Comparison of ENCODE assay signal across 11 cellular contexts in the genomic region with DNA sequence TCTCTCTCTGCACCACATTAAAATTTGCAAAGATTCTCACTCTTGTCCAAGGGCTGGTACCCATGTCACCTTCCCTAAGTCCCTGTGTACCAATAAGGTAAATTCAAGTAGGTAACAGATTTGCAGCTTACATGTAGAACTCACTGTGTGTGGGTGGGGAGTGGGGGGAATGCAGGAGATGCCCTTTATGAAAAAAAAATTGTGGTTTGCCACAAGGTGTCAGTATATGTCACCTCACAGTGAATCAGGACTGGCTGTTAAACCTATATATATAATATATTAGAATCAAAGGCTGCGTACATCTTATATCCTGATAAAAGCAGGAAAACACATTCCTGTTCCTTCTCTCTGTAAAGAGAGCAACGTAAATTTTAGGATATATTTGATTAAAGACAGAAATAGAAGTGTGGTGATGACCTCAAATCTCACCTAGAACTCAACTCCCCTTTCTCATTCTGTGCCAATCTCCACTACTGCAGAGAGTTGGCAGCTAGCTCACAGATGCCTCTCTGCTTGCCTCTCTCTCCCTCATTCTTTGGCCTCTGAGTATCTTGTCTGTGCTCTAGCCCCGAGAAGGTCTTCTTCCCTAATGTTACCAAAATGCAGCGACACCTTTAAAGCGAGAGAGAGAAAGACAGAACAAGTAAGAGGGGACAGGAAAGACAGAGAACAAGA. TPM values are rescaled to one million over a fixed set of nuclear protein-coding genes. Genes with fewer than 3 reads are reported as not detected.
DNase-seq lines count a peak whose midpoint lies in the region; ATAC-seq and TF ChIP-seq lines count a peak whose summit lies in the region.
"Had no signal": no experiment of that assay in that cellular context is flagged by ENCODE, and none has a peak within 500 bp of the region (broad histone marks: within the 10 kb centered on the region; RNA-seq: fewer than 3 reads in every experiment).

No MANE protein-coding gene starts in this region.

- peak; percentile 42; the same call in 1 of the 2 replicates for TF ChIP-seq CTCF in BE2C (IDR thresholded peaks at IDR 0.05; ENCODE audit: low read depth, low read length)
- peak; percentile 34 to 51 (median 38); a peak in 5 of 6 replicates for TF ChIP-seq CTCF in HCT116 (IDR thresholded peaks at IDR 0.05 in 2 of 3, conservative IDR thresholded peaks at IDR 0.05 in 1 of 3; ENCODE audit: borderline replicate concordance in 1 of 3, insufficient read depth in 1 of 3, low read depth in 2 of 3, low read length in 2 of 3)
- peak; percentile 39 for TF ChIP-seq CTCF in hepatocyte (IDR thresholded peaks at IDR 0.05; ENCODE audit: poor library complexity)
- TF ChIP-seq CTCF in gastrocnemius medialis (IDR thresholded peaks at IDR 0.05 in 4 of 5, conservative IDR thresholded peaks at IDR 0.05 in 1 of 5) = peak in 1 of 5 experiments; percentile 11
- TF ChIP-seq CTCF in tibial artery (IDR thresholded peaks at IDR 0.05) = no peak

- no peaks in the 10 kb centered on the region for H3K9me2 ChIP-seq in HCT116 (ENCODE audit: insufficient read depth)
- H3K9me2 ChIP-seq in hepatocyte (replicated peaks; ENCODE audit: insufficient read depth) = no peaks in the 10 kb centered on the region

- in situ Hi-C loops in gastrocnemius medialis (cut with MboI; ENCODE audit: low sequenced_read_pairs in 4 of 4) = no loop called here

- H3K27me3 ChIP-seq in BE2C (no peaks in the 10 kb centered on the region), HCT116 (ENCODE audit: insufficient read depth, low read length) (peaks cover 3% of the 10 kb centered on the region; the same call in 1 of the 2 replicates), hepatocyte (no peaks in the 10 kb centered on the region), gastrocnemius medialis (no peaks in the 10 kb centered on the region), tibial artery (no peaks in the 10 kb centered on the region)
- H3K27me3 ChIP-seq: sigmoid colon had no signal

- H3K4me2 ChIP-seq in HCT116 (ENCODE audit: low read length) (no peak overlapping the region), hepatocyte (peak overlapping the region; percentile 54)

- H3K79me2 ChIP-seq in HCT116 (ENCODE audit: insufficient read depth, low read length) = no peaks in the 10 kb centered on the region
- H3K79me2 ChIP-seq in hepatocyte = no peaks in the 10 kb centered on the region

- no peaks in the 10 kb centered on the region for H3K9me3 ChIP-seq in BE2C
- H3K9me3 ChIP-seq in HCT116 (ENCODE audit: control insufficient read depth in 1 of 2, insufficient read depth in 1 of 2, low read depth in 1 of 2, low read length in 2 of 2) = no peaks in the 10 kb centered on the region
- peaks cover 4% of the 10 kb centered on the region for H3K9me3 ChIP-seq in hepatocyte (ENCODE audit: low read depth)
- H3K9me3 ChIP-seq in gastrocnemius medialis = peaks cover 0 to 9% (median 0%) of the 10 kb centered on the region in 3 donors
- peaks cover 0 to 3% (median 0%) of the 10 kb centered on the region in 3 donors for H3K9me3 ChIP-seq in tibial artery

- H3K4me1 ChIP-seq in BE2C (no peaks in the 10 kb centered on the region), HCT116 (ENCODE audit: control insufficient read depth in 1 of 2, insufficient read depth in 2 of 2, low read length in 2 of 2) (no peaks in the 10 kb centered on the region), hepatocyte (ENCODE audit: insufficient read depth) (peaks cover 20% of the 10 kb centered on the region), gastrocnemius medialis (peaks cover 0 to 5% of the 10 kb centered on the region in 2 donors), tibial artery (no peaks in the 10 kb centered on the region)
- H3K4me1 ChIP-seq: sigmoid colon had no signal

- peak; percentile 60 for TF ChIP-seq RAD21 in HCT116 (IDR thresholded peaks at IDR 0.05; ENCODE audit: low read depth)

- no TSS peak for BruUV-seq in HCT116 (replicated peaks; lab: Mats Ljungman, UMichigan)

- ATAC-seq in HCT116 (peak; percentile 79), SK-N-SH treated with all-trans-retinoic acid at 6 μM for 48 hours (peak; percentile 63; the same call in 2 of the 3 replicates), gastrocnemius medialis (no peak)

- RAD21 ChIA-PET in HCT116 (lab: Charles Lee; ENCODE audit: low non-redundant PET in 1 of 2, low total read pairs in 2 of 2, uncharacterized antibody in 2 of 2, unreplicated experiment in 2 of 2) = interaction anchor here in 1 of 2 experiments (1.0 kb wide), 1 partner anchor 109 kb away, joined by 3 read pairs; no protein-coding TSS in a partner anchor

- 74% methylated on average over 5 of the region's 5 CpGs for WGBS in hepatocyte (ENCODE audit: low lambda C conversion rate, missing lambda C conversion rate)

- H3K27ac ChIP-seq in HCT116 (ENCODE audit: low read depth, low read length) = no peak overlapping the region
- peak overlapping the region; percentile 72 for H3K27ac ChIP-seq in hepatocyte
- H3K27ac ChIP-seq in gastrocnemius medialis = no peak overlapping the region
- no peak overlapping the region for H3K27ac ChIP-seq in tibial artery
- H3K27ac ChIP-seq: coronary artery, sigmoid colon had no signal

- no peak for TF ChIP-seq POLR2A in HCT116 (IDR thresholded peaks at IDR 0.05; ENCODE audit: borderline replicate concordance, extremely low read depth, insufficient read depth, insufficient read length)
- no peak for TF ChIP-seq POLR2A in gastrocnemius medialis (IDR thresholded peaks at IDR 0.05)

- POLR2A ChIA-PET in HCT116 (lab: Charles Lee) = no interaction called here

- no peak for DNase-seq in BE2C
- DNase-seq in HCT116 (ENCODE audit: low read depth, low spot score) = no peak
- no peak for DNase-seq in hepatocyte (ENCODE audit: low spot score)
- no peak for DNase-seq in NCI-H146 treated with DMSO at 0.1 percent for 48 hours (lab: John Stamatoyannopoulos, UW; ENCODE audit: unreplicated experiment)
- DNase-seq in HK-2 (ENCODE audit: unreplicated experiment) = no peak
- no peak for DNase-seq in gastrocnemius medialis
- no peak for DNase-seq in tibial artery
- DNase-seq: sigmoid colon; stimulated activated naive CD8-positive, alpha-beta T cell treated with anti-CD3 and anti-CD28 coated beads, Interleukin-15, Interleukin-2, amounts not matched to agents 100 U/mL and 50 U/mL, for 24 hours had no signal

- H2AFZ ChIP-seq in HCT116 (ENCODE audit: low read depth, low read length, poor library complexity, severe bottlenecking) (no peak overlapping the region), hepatocyte (no peak overlapping the region)

- H3K4me3 ChIP-seq in BE2C (ENCODE audit: low read depth, low read length) = no peak overlapping the region
- H3K4me3 ChIP-seq in HCT116 (replicated peaks in 1 of 2; ENCODE audit: low read depth in 1 of 2, low read length in 2 of 2) = no peak overlapping the region
- H3K4me3 ChIP-seq in hepatocyte = no peak overlapping the region
- H3K4me3 ChIP-seq in gastrocnemius medialis = no peak overlapping the region
- no peak overlapping the region for H3K4me3 ChIP-seq in tibial artery
- H3K4me3 ChIP-seq: coronary artery, sigmoid colon had no signal

- CTCF ChIA-PET in HCT116 (lab: Charles Lee) = interaction anchor here (1.0 kb wide), 1 partner anchor 17 kb away, joined by 4 read pairs; no protein-coding TSS in a partner anchor

- H3K9ac ChIP-seq in HCT116 (ENCODE audit: low read length) = no peak overlapping the region

- H4K20me1 ChIP-seq in HCT116 (ENCODE audit: insufficient read depth) (no peaks in the 10 kb centered on the region), hepatocyte (ENCODE audit: insufficient read depth, poor library complexity, severe bottlenecking) (no peaks in the 10 kb centered on the region)

- intact Hi-C loops in HCT116 (cut with micrococcal nuclease) (loop anchor here (2.0 kb wide), 1 partner anchor 111 kb away; no protein-coding TSS in a partner anchor), gastrocnemius medialis (cut with DNase I; ENCODE audit: low total_unique reads) (no loop called here), tibial artery (cut with DNase I; ENCODE audit: low total_unique reads) (no loop called here)

- H3K36me3 ChIP-seq in BE2C = no peaks in the 10 kb centered on the region
- H3K36me3 ChIP-seq in HCT116 (ENCODE audit: control insufficient read depth in 1 of 2, insufficient read depth in 2 of 2, low read length in 2 of 2) = no peaks in the 10 kb centered on the region
- no peaks in the 10 kb centered on the region for H3K36me3 ChIP-seq in hepatocyte (replicated peaks; ENCODE audit: insufficient read depth, low read depth)
- no peaks in the 10 kb centered on the region for H3K36me3 ChIP-seq in gastrocnemius medialis
- H3K36me3 ChIP-seq in tibial artery = no peaks in the 10 kb centered on the region
- H3K36me3 ChIP-seq: sigmoid colon had no signal

TF ChIP-seq in HCT116, 20 proteins besides CTCF, POLR2A, EP300 and RAD21:
- TF ChIP-seq EGR1 (IDR thresholded peaks at IDR 0.05; ENCODE audit: low read depth) = 0 out of 2 replicates have a peak, but pooled peaks have one; percentile 38
- no peak for TF ChIP-seq SRF (IDR thresholded peaks at IDR 0.05; ENCODE audit: low read depth)
- TF ChIP-seq EZH2phosphoT487 (IDR thresholded peaks at IDR 0.05; ENCODE audit: borderline replicate concordance) = no peak
- no peak for TF ChIP-seq MAX (IDR thresholded peaks at IDR 0.05)

TF ChIP-seq in SK-N-SH treated with all-trans-retinoic acid at 6 μM for 48 hours, 23 proteins besides CTCF, POLR2A, EP300 and RAD21 (continues in another document):
- TF ChIP-seq, protein P1, sequence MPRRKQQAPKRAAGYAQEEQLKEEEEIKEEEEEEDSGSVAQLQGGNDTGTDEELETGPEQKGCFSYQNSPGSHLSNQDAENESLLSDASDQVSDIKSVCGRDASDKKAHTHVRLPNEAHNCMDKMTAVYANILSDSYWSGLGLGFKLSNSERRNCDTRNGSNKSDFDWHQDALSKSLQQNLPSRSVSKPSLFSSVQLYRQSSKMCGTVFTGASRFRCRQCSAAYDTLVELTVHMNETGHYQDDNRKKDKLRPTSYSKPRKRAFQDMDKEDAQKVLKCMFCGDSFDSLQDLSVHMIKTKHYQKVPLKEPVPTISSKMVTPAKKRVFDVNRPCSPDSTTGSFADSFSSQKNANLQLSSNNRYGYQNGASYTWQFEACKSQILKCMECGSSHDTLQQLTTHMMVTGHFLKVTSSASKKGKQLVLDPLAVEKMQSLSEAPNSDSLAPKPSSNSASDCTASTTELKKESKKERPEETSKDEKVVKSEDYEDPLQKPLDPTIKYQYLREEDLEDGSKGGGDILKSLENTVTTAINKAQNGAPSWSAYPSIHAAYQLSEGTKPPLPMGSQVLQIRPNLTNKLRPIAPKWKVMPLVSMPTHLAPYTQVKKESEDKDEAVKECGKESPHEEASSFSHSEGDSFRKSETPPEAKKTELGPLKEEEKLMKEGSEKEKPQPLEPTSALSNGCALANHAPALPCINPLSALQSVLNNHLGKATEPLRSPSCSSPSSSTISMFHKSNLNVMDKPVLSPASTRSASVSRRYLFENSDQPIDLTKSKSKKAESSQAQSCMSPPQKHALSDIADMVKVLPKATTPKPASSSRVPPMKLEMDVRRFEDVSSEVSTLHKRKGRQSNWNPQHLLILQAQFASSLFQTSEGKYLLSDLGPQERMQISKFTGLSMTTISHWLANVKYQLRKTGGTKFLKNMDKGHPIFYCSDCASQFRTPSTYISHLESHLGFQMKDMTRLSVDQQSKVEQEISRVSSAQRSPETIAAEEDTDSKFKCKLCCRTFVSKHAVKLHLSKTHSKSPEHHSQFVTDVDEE (CRISPR knock-in tag; IDR thresholded peaks at IDR 0.05) = no peak

RNA-seq across cellular contexts. Expression of gene XDH, which starts 0.5 kb away (rescaled TPM):
- polyA plus RNA-seq in BE2C (2012; ENCODE audit: insufficient read depth, insufficient read length, low read depth) = not detected
- 0.15 TPM for total RNA-seq in HCT116 (2021; ENCODE audit: unreplicated experiment)
- polyA plus RNA-seq in HCT116 (2012) = 0.05 TPM in 2 replicates
- 4.0 and 6.7 TPM in 2 replicates for total RNA-seq in hepatocyte
- polyA plus RNA-seq in hepatocyte = 1.6 and 2.6 TPM in 2 replicates
- total RNA-seq in gastrocnemius medialis = under 1 TPM in 3 of 4 donors, not detected in 1; 0.05 to 0.29 (median 0.07) TPM

Comparison
In these comparisons a context has a peak if more than half of its experiments do, and no peak if none do; other contexts are left out.
1. CTCF ChIP-seq: peak in BE2C (single experiment), HCT116 (3 of 3) and hepatocyte (single experiment); none in tibial artery (0 of 2).
2. ATAC-seq: peak in HCT116 (single experiment) and SK-N-SH treated with all-trans-retinoic acid at 6 μM for 48 hours (single experiment); none in gastrocnemius medialis (0 of 2).